ENCODE assay signal across 9 cellular contexts in genomic region chr3:48428863-48429415, GRCh38. TPM values are rescaled to one million over a fixed set of nuclear protein-coding genes. Genes with fewer than 3 reads are reported as not detected.
DNase-seq lines count a peak whose midpoint lies in the region; ATAC-seq and TF ChIP-seq lines count a peak whose summit lies in the region.
"Had no signal": no experiment of that assay in that cellular context is flagged by ENCODE, and none has a peak within 500 bp of the region (broad histone marks: within the 10 kb centered on the region; RNA-seq: fewer than 3 reads in every experiment).

No MANE protein-coding gene starts in this region.

- H3K27ac Mint-ChIP-seq in activated CD8-positive, alpha-beta T cell treated with anti-CD3 and anti-CD28 coated beads for 36 hours, result no peak overlapping the region
- H3K27ac Mint-ChIP-seq in osteocyte (ENCODE audit: unreplicated experiment), result peak overlapping the region; percentile 73
- H3K27ac Mint-ChIP-seq: T-helper 1 cell treated with Interleukin-12 subunit alpha and Interleukin-12 subunit beta and Interleukin-4 antibody, amounts not matched to agents 30 μg/mL and 1 μg/mL, for 36 hours had no signal

- H3K9me3 ChIP-seq in DOHH2 (ENCODE audit: control insufficient read depth, insufficient read depth, low read length), result no peaks in the 10 kb centered on the region
- H3K9me3 ChIP-seq in heart left ventricle, result no peaks in the 10 kb centered on the region

- H3K4me1 Mint-ChIP-seq in activated CD8-positive, alpha-beta T cell treated with anti-CD3 and anti-CD28 coated beads for 36 hours (ENCODE audit: low read depth), result peaks cover 4% of the 10 kb centered on the region
- H3K4me1 Mint-ChIP-seq in osteocyte (ENCODE audit: unreplicated experiment), result peaks cover 63% of the 10 kb centered on the region

- H3K4me3 ChIP-seq in DOHH2 (ENCODE audit: low read length) (peak overlapping the region; percentile 77), heart left ventricle (peak overlapping the region; percentile 62 to 87 (median 80))

- H3K4me1 ChIP-seq in DOHH2 (ENCODE audit: control insufficient read depth, low read length) (peaks cover 9% of the 10 kb centered on the region), heart left ventricle (peaks cover 4 to 64% (median 41%) of the 10 kb centered on the region in 12 donors)

- H3K79me2 ChIP-seq in DOHH2 (ENCODE audit: control insufficient read depth, low read length), result no peaks in the 10 kb centered on the region

- TF ChIP-seq CTCF in DOHH2 (IDR thresholded peaks at IDR 0.05; ENCODE audit: low read depth, low read length, poor library complexity, severe bottlenecking) (no peak), heart left ventricle (IDR thresholded peaks at IDR 0.05) (no peak), osteocyte (IDR thresholded peaks at IDR 0.05) (no peak)
- TF ChIP-seq CTCF in activated CD8-positive, alpha-beta T cell treated with anti-CD3 and anti-CD28 coated beads for 36 hours (IDR thresholded peaks at IDR 0.05), result no peak

- peak overlapping the region; percentile 92 for H3K4me2 ChIP-seq in DOHH2 (ENCODE audit: low read length)

- H3K36me3 Mint-ChIP-seq in activated CD8-positive, alpha-beta T cell treated with anti-CD3 and anti-CD28 coated beads for 36 hours (ENCODE audit: low read depth), result peaks cover 10% of the 10 kb centered on the region
- H3K36me3 Mint-ChIP-seq in osteocyte (ENCODE audit: unreplicated experiment), result peaks cover 5% of the 10 kb centered on the region

- no peak overlapping the region for H3K27ac ChIP-seq in DOHH2 (ENCODE audit: low read depth, low read length)
- H3K27ac ChIP-seq in heart left ventricle, result peak overlapping the region; percentile 51 to 94 (median 89)

- ATAC-seq in HG02798 (IDR thresholded peaks at IDR 0.05; ENCODE audit: poor library complexity, unreplicated experiment) (peak; percentile 26), heart left ventricle (peak in 3 of 4 donors; percentile 15 to 25 (median 19)), GM21786 (IDR thresholded peaks at IDR 0.05; ENCODE audit: unreplicated experiment) (no peak)
- peak; percentile 49 for ATAC-seq in activated CD8-positive, alpha-beta T cell treated with anti-CD3 and anti-CD28 coated beads for 36 hours

- no peak for DNase-seq in activated CD8-positive, alpha-beta T cell treated with anti-CD3 and anti-CD28 coated beads for 36 hours
- DNase-seq in heart left ventricle (peak; percentile 45 to 70 (median 61)), osteocyte (ENCODE audit: extremely low spot score, unreplicated experiment) (no peak), NCI-H446 treated with DMSO at 0.1 percent for 48 hours (lab: John Stamatoyannopoulos, UW) (no peak), HPDE6-E6E7 (ENCODE audit: extremely low spot score) (no peak)

- peak; percentile 41 to 53 for TF ChIP-seq POLR2A in heart left ventricle (IDR thresholded peaks at IDR 0.05)

- 0 to 1% (median 0%) methylated on average over 5 to 65 of the region's 65 CpGs for WGBS in heart left ventricle, 4 donors

- H3K9me2 ChIP-seq in DOHH2 (replicated peaks; ENCODE audit: control insufficient read depth, low read length), result no peaks in the 10 kb centered on the region

- no peaks in the 10 kb centered on the region for H3K9me3 Mint-ChIP-seq in activated CD8-positive, alpha-beta T cell treated with anti-CD3 and anti-CD28 coated beads for 36 hours
- no peaks in the 10 kb centered on the region for H3K9me3 Mint-ChIP-seq in osteocyte (ENCODE audit: unreplicated experiment)
- H3K9me3 Mint-ChIP-seq: T-helper 1 cell treated with Interleukin-12 subunit alpha and Interleukin-12 subunit beta and Interleukin-4 antibody, amounts not matched to agents 30 μg/mL and 1 μg/mL, for 36 hours had no signal

- CTCF ChIA-PET in activated CD8-positive, alpha-beta T cell treated with anti-CD3 and anti-CD28 coated beads for 36 hours (lab: Charles Lee), result no interaction called here

- H3K27me3 Mint-ChIP-seq in activated CD8-positive, alpha-beta T cell treated with anti-CD3 and anti-CD28 coated beads for 36 hours, result peaks cover 6% of the 10 kb centered on the region
- no peaks in the 10 kb centered on the region for H3K27me3 Mint-ChIP-seq in osteocyte (ENCODE audit: unreplicated experiment)

- no peaks in the 10 kb centered on the region for H3F3A ChIP-seq in DOHH2 (ENCODE audit: control insufficient read depth, insufficient read depth)

- H4K20me1 ChIP-seq in DOHH2 (ENCODE audit: control insufficient read depth, insufficient read depth, low read depth, low read length), result no peaks in the 10 kb centered on the region

- H3K36me3 ChIP-seq in DOHH2 (ENCODE audit: control insufficient read depth, low read length), result peaks cover 28% of the 10 kb centered on the region
- H3K36me3 ChIP-seq in heart left ventricle, result peaks cover 0 to 20% (median 16%) of the 10 kb centered on the region in 9 donors

- peaks cover 16% of the 10 kb centered on the region for H3K27me3 ChIP-seq in DOHH2 (ENCODE audit: control insufficient read depth, low read length)
- no peaks in the 10 kb centered on the region for H3K27me3 ChIP-seq in heart left ventricle

- POLR2A ChIA-PET in activated CD8-positive, alpha-beta T cell treated with anti-CD3 and anti-CD28 coated beads for 36 hours (lab: Charles Lee), result interaction anchor here (2.4 kb wide), 1 partner anchor 10 kb away, joined by 8 read pairs; the partner anchor contains the start of genes CCDC51 and TMA7

- intact Hi-C loops in activated CD8-positive, alpha-beta T cell treated with anti-CD3 and anti-CD28 coated beads for 36 hours (cut with micrococcal nuclease), result no loop called here
- intact Hi-C loops in heart left ventricle (cut with DNase I), result no loop called here

- peak overlapping the region; percentile 25 for H3K4me3 Mint-ChIP-seq in activated CD8-positive, alpha-beta T cell treated with anti-CD3 and anti-CD28 coated beads for 36 hours
- peak overlapping the region; percentile 72 for H3K4me3 Mint-ChIP-seq in osteocyte (ENCODE audit: unreplicated experiment)

RNA-seq across cellular contexts. Expression of gene PLXNB1, which starts 0.9 kb away (rescaled TPM):
- total RNA-seq in activated CD8-positive, alpha-beta T cell treated with anti-CD3 and anti-CD28 coated beads for 36 hours, result 1 to 10 TPM; 3.7 TPM
- 10 to 100 TPM; 28.0 to 71.8 (median 46.4) TPM for total RNA-seq in heart left ventricle
- polyA plus RNA-seq in heart left ventricle, result 10 to 100 TPM; 31.8 to 64.6 TPM
- 76.7 and 88.2 TPM in 2 replicates for total RNA-seq in osteocyte

RNA-seq across cellular contexts. Expression of gene CCDC51, which starts 11.0 kb away (rescaled TPM):
- total RNA-seq in activated CD8-positive, alpha-beta T cell treated with anti-CD3 and anti-CD28 coated beads for 36 hours, result 10 to 100 TPM; 25.3 to 28.3 TPM
- total RNA-seq in heart left ventricle, result 10 to 100 TPM in 6 of 9 donors, 1 to 10 TPM in 3; 8.2 to 14.8 (median 11.6) TPM
- 10 to 100 TPM in 1 of 2 donors, 1 to 10 TPM in 1; 9.3 to 13.5 TPM for polyA plus RNA-seq in heart left ventricle
- 11.3 and 11.9 TPM in 2 replicates for total RNA-seq in osteocyte

RNA-seq across cellular contexts. Expression of gene TMA7, which starts 11.1 kb away (rescaled TPM):
- 100 to 1,000 TPM; 312 to 334 TPM for total RNA-seq in activated CD8-positive, alpha-beta T cell treated with anti-CD3 and anti-CD28 coated beads for 36 hours
- total RNA-seq in heart left ventricle (100 to 1,000 TPM; 177 to 284 (median 198) TPM), osteocyte (186 and 198 TPM in 2 replicates)
- 100 to 1,000 TPM; 289 to 733 TPM for polyA plus RNA-seq in heart left ventricle

RNA-seq across cellular contexts. Expression of gene ATRIP, which starts 17.6 kb away (rescaled TPM):
- total RNA-seq in activated CD8-positive, alpha-beta T cell treated with anti-CD3 and anti-CD28 coated beads for 36 hours, result 10 to 100 TPM; 12.4 to 15.0 TPM
- total RNA-seq in heart left ventricle (1 to 10 TPM; 2.1 to 5.0 (median 3.6) TPM), osteocyte (8.5 and 9.3 TPM in 2 replicates)
- 1 to 10 TPM; 2.6 to 5.1 TPM for polyA plus RNA-seq in heart left ventricle

RNA-seq across cellular contexts. Expression of gene FBXW12, which starts 56.9 kb away (rescaled TPM):
- not detected for total RNA-seq in activated CD8-positive, alpha-beta T cell treated with anti-CD3 and anti-CD28 coated beads for 36 hours
- not detected for total RNA-seq in heart left ventricle
- not detected for polyA plus RNA-seq in heart left ventricle
- total RNA-seq in osteocyte, result not detected in 2 replicates

Comparison
In these comparisons a context has a peak if more than half of its experiments do, and no peak if none do; other contexts are left out.
1. DNase-seq: peak in heart left ventricle (5 of 5); none in activated CD8-positive, alpha-beta T cell treated with anti-CD3 and anti-CD28 coated beads for 36 hours (single experiment), osteocyte (single experiment), NCI-H446 treated with DMSO at 0.1 percent for 48 hours (single experiment) and HPDE6-E6E7 (single experiment).
2. RNA of gene PLXNB1, which starts 0.9 kb away (total RNA-seq): 76.7 to 88.2 TPM in osteocyte and 28.0 to 71.8 TPM in heart left ventricle; 3.7 TPM in activated CD8-positive, alpha-beta T cell treated with anti-CD3 and anti-CD28 coated beads for 36 hours; every median in the first group is over 4 times any median in the second.